In the genomic region with DNA sequence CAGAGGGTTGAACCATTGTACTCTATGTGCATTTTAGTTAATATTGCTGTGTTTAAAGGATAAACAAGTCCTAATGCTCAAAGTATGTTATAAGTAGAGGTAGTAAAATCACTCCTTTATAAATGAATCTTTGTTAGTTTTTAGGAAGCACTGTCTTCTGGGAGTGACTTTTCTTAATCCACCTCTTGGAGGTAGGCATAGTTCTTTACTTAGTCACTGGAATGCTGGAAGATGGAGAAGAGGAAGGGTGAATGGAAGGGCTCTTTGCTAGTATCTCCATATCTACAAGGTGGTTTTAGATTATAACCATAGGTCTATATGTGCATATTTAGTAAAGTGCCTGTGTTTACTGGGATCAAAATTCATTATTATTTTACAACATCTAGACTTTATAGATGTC, we compare ENCODE assay signal across 22 cellular contexts.
"Had no signal": no experiment of that assay in that cellular context is flagged by ENCODE, and none has a peak within 500 bp of the region (broad histone marks: within the 10 kb centered on the region; RNA-seq: fewer than 3 reads in every experiment).

No MANE protein-coding gene starts in this region.

- H3K4me3 ChIP-seq: adrenal gland had no signal

- DNase-seq: activated CD4-positive, alpha-beta T cell treated with anti-CD3 and anti-CD28 coated beads for 48 hours; activated CD4-positive, alpha-beta T cell treated with anti-CD3 and anti-CD28 coated beads, Interleukin-2, amount 50 U/mL, for 4 hours; activated CD4-positive, CD25-positive, alpha-beta regulatory T cell treated with anti-CD3 and anti-CD28 coated beads, Interleukin-2, amount 50 U/mL, for 72 hours; activated CD8-positive, alpha-beta memory T cell treated with anti-CD3 and anti-CD28 coated beads, Interleukin-2, amount 50 U/mL, for 48 hours; activated CD8-positive, alpha-beta T cell treated with anti-CD3 and anti-CD28 coated beads, Interleukin-2, amount 10 ng/mL, durations not matched to agents 7 days and 5 days; activated naive CD4-positive, alpha-beta T cell treated with anti-CD3 and anti-CD28 coated beads, Interleukin-2, amount 50 U/mL, for 16 hours; activated naive CD8-positive, alpha-beta T cell treated with anti-CD3 and anti-CD28 coated beads, Interleukin-2, amount 10 ng/mL, durations not matched to agents 7 days and 5 days; activated T-cell treated with anti-CD3 and anti-CD28 coated beads, Interleukin-2, amount 50 U/mL, for 1 hour; adrenal gland; anterior cingulate cortex; central memory CD4-positive, alpha-beta T cell; NCI-H1105 treated with DMSO at 0.1 percent for 48 hours; NCI-H1930; NCI-H2171; NCI-H345; NCI-H510A; NCI-H526 treated with DMSO at 0.1 percent for 48 hours; SIG-M5; T-helper 17 cell; T-helper 9 cell had no signal

- ATAC-seq: activated CD8-positive, alpha-beta T cell treated with anti-CD3 and anti-CD28 coated beads, Interleukin-2, amount 10 ng/mL, durations not matched to agents 7 days and 5 days; T-helper 17 cell; WTC11 had no signal

- H3K27ac ChIP-seq: adrenal gland, KMS-11 had no signal

- H3K27me3 ChIP-seq: adrenal gland had no signal

- H3K4me2 ChIP-seq: KMS-11 had no signal

- H3K9ac ChIP-seq: KMS-11 had no signal

- H3K4me1 ChIP-seq: adrenal gland had no signal

- H3K36me3 ChIP-seq: adrenal gland had no signal
